Comparison of ENCODE assay signal across 24 cellular contexts in the genomic region with DNA sequence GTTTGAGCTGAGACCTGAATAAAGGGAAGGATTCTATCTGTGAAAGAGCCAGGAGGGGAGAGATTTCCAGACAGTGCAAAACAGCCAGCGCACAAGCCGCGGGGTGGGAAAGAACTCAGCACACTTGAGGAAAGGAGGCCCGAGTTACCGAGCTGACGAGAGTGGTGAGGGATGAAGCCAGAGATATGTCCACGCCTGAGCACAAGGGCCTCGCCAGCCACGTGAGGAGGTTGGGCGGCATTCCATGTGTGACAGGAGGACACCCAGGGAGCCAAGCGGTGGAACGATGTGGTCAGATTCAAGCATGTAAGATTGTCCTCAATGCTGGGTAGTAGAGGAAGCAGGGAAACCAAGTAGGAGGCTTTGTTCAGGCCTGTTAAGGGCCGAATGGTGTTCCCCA. TPM values are rescaled to one million over a fixed set of nuclear protein-coding genes. Genes with fewer than 3 reads are reported as not detected.
"Had no signal": no experiment of that assay in that cellular context is flagged by ENCODE, and none has a peak within 500 bp of the region (broad histone marks: within the 10 kb centered on the region; RNA-seq: fewer than 3 reads in every experiment).

No MANE protein-coding gene starts in this region.

- ATAC-seq: HepG2, SK-N-SH treated with all-trans-retinoic acid at 6 μM for 48 hours had no signal

- H3K9me3 ChIP-seq: SJCRH30 had no signal

- DNase-seq: KBM-7, MV-4-11, NCI-H1048, NCI-H1105, NCI-H1417, NCI-H1436 treated with DMSO at 0.1 percent for 48 hours, NCI-H1694, NCI-H1930, NCI-H2081, NCI-H2171, NCI-H226, NCI-H446, NCI-H510A, NCI-H524 treated with DMSO at 0.1 percent for 48 hours, NCI-H69, NCI-H774, RPMI8226, SHP77 treated with DMSO at 0.1 percent for 48 hours, SJCRH30 had no signal

- H3K36me3 ChIP-seq: SJCRH30 had no signal

- H3K27ac ChIP-seq: SJCRH30 had no signal

- H3K4me3 ChIP-seq: SJCRH30 had no signal

- H3K27me3 ChIP-seq: SJCRH30 had no signal

RNA-seq across cellular contexts. Expression of a gene that starts 17.4 kb away (rescaled TPM):
- total RNA-seq: HepG2, HT1080, LHCN-M2, MCF 10A, SJCRH30 had no signal
- polyA plus RNA-seq: HepG2 had no signal
